In genomic region chr2:96065954-96066353, GRCh38 we compare ENCODE assay signal across 5 cellular contexts. TPM values are rescaled to one million over a fixed set of nuclear protein-coding genes. Genes with fewer than 3 reads are reported as not detected.
"Had no signal": no experiment of that assay in that cellular context is flagged by ENCODE, and none has a peak within 500 bp of the region (broad histone marks: within the 10 kb centered on the region; RNA-seq: fewer than 3 reads in every experiment).

No MANE protein-coding gene starts in this region.

RNA-seq across cellular contexts. Expression of gene GPAT2, which starts 31.2 kb away (rescaled TPM):
- total RNA-seq: smooth muscle cell had no signal
- polyA plus RNA-seq: neural cell had no signal

RNA-seq across cellular contexts. Expression of gene ADRA2B, which starts 50.4 kb away (rescaled TPM):
- total RNA-seq: glomerular endothelial cell, temporal lobe had no signal
- polyA plus RNA-seq: keratinocyte, neural cell had no signal
